ENCODE assay signal across 16 cellular contexts in genomic region chr11:2714463-2714800, GRCh38.
"Had no signal": no experiment of that assay in that cellular context is flagged by ENCODE, and none has a peak within 500 bp of the region (broad histone marks: within the 10 kb centered on the region; RNA-seq: fewer than 3 reads in every experiment).

No MANE protein-coding gene starts in this region.

- ATAC-seq: foreskin keratinocyte; left ventricle myocardium superior; naive thymus-derived CD4-positive, alpha-beta T cell; right cardiac atrium; upper lobe of right lung had no signal

- DNase-seq: caudate nucleus; colonic mucosa; effector CD4-positive, alpha-beta T cell; endodermal cell; erythroblast; foreskin keratinocyte; mesendoderm; naive thymus-derived CD4-positive, alpha-beta T cell; small intestine; stimulated activated CD4-positive, alpha-beta T cell treated with anti-CD3 and anti-CD28 coated beads, Interleukin-12 subunit alpha, Interleukin-12 subunit beta, amount 100 ng/mL, for 4 hours; stimulated activated naive CD4-positive, alpha-beta T cell treated with Interleukin-2 at 50 U/mL for 16 hours; thyroid gland; upper lobe of right lung had no signal

- H3K27ac ChIP-seq: colonic mucosa, foreskin keratinocyte, thyroid gland, upper lobe of right lung had no signal

- H3K36me3 ChIP-seq: colonic mucosa, thyroid gland, upper lobe of right lung had no signal

- H3K9me3 ChIP-seq: colonic mucosa, thyroid gland, upper lobe of right lung had no signal

- H3K4me3 ChIP-seq: colonic mucosa, lung, thyroid gland, upper lobe of right lung had no signal

- H3K4me3 Mint-ChIP-seq: endodermal cell; naive thymus-derived CD4-positive, alpha-beta T cell had no signal

- H3K4me1 ChIP-seq: colonic mucosa, foreskin keratinocyte, thyroid gland, upper lobe of right lung had no signal

- H3K27me3 ChIP-seq: colonic mucosa, thyroid gland, upper lobe of right lung had no signal

- H3K27me3 Mint-ChIP-seq: naive thymus-derived CD4-positive, alpha-beta T cell had no signal

- H3K27ac Mint-ChIP-seq: endodermal cell; naive thymus-derived CD4-positive, alpha-beta T cell had no signal
